In genomic region chrX:68681443-68681941, GRCh38 we compare ENCODE assay signal across 15 cellular contexts. TPM values are rescaled to one million over a fixed set of nuclear protein-coding genes. Genes with fewer than 3 reads are reported as not detected.
DNase-seq lines count a peak whose midpoint lies in the region; ATAC-seq and TF ChIP-seq lines count a peak whose summit lies in the region.
"Had no signal": no experiment of that assay in that cellular context is flagged by ENCODE, and none has a peak within 500 bp of the region (broad histone marks: within the 10 kb centered on the region; RNA-seq: fewer than 3 reads in every experiment).

No MANE protein-coding gene starts in this region.

- ATAC-seq in GM18909 (IDR thresholded peaks at IDR 0.05; ENCODE audit: poor library complexity, unreplicated experiment) (peak; percentile 40), HG02973 (IDR thresholded peaks at IDR 0.05; ENCODE audit: unreplicated experiment) (no peak)

- no peak for TF ChIP-seq CTCF in fibroblast of pulmonary artery (IDR thresholded peaks at IDR 0.05; ENCODE audit: low read length, missing control alignments)

- H3K4me3 ChIP-seq in fibroblast of pulmonary artery (replicated peaks; ENCODE audit: low read depth, low read length), result no peak overlapping the region
- H3K4me3 ChIP-seq: HAP-1, neural progenitor cell, vagina had no signal

- in situ Hi-C loops in ACHN (cut with HindIII; ENCODE audit: low pct_ligation_motif_present, low pct_unique_long_range_greater_than_20kb, low sequenced_read_pairs), result no loop called here

- peak; percentile 71 for DNase-seq in ACHN
- peak; percentile 94 for DNase-seq in M059J (ENCODE audit: low read depth)
- DNase-seq in fibroblast of pulmonary artery (ENCODE audit: low read depth), result peak; percentile 64
- no peak for DNase-seq in NCI-H1436 treated with DMSO at 0.1 percent for 48 hours (lab: John Stamatoyannopoulos, UW)
- no peak for DNase-seq in NCI-H1694 (lab: John Stamatoyannopoulos, UW)
- DNase-seq in NOMO-1 treated with DMSO at 0.1 percent for 48 hours (lab: John Stamatoyannopoulos, UW; ENCODE audit: unreplicated experiment), result no peak
- DNase-seq: cerebellar nuclear complex, NCI-H1048, NCI-H69, SK-N-SH had no signal

RNA-seq across cellular contexts. Expression of gene STARD8, which starts 34.0 kb away (rescaled TPM):
- total RNA-seq in M059J (2014; rRNA removed; shearing (Covaris generic)), result 9.5 and 14.4 TPM in 2 replicates

Comparison
In these comparisons a context has a peak if more than half of its experiments do, and no peak if none do; other contexts are left out.
1. DNase-seq: peak in ACHN (single experiment), M059J (single experiment) and fibroblast of pulmonary artery (single experiment); none in NCI-H1436 treated with DMSO at 0.1 percent for 48 hours (single experiment), NCI-H1694 (single experiment) and NOMO-1 treated with DMSO at 0.1 percent for 48 hours (single experiment).